Comparison of ENCODE assay signal across 8 cellular contexts in the genomic region with DNA sequence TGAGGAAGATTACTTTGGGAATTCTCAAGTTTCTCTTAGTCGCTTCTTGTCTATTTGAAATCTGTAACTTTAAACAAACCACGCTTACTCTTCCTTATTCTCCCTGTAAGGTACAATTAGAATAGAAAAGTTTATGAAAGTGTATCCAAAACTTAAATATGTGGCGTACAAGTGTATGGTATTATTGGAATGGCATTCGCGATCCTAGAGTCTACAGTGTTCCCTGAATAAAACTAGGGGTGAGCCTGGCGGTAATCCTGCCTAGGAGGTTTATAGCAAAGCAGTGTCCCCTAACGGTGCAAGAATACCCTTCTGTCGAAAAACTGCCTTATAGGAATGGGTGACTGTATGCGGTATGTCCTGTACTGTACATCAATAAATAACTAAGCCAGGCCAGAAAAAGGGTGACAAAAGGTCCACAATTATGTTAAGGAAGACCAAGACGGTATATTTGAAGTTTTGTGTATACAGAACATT. TPM values are rescaled to one million over a fixed set of nuclear protein-coding genes. Genes with fewer than 3 reads are reported as not detected.
DNase-seq lines count a peak whose midpoint lies in the region; ATAC-seq, FAIRE-seq and TF ChIP-seq lines count a peak whose summit lies in the region.

No MANE protein-coding gene starts in this region.

- H3K27me3 ChIP-seq in esophagus (ENCODE audit: control insufficient read depth in 1 of 2, insufficient read depth in 2 of 2, low read length in 2 of 2) (no peaks in the 10 kb centered on the region), rectal smooth muscle tissue (ENCODE audit: control insufficient read depth, insufficient read depth, low read length) (no peaks in the 10 kb centered on the region)

- H3K27ac ChIP-seq in esophagus (ENCODE audit: low read depth in 2 of 2, low read length in 1 of 2) (peak overlapping the region; percentile 78 to 89), rectal smooth muscle tissue (ENCODE audit: low read depth, low read length) (peak overlapping the region; percentile 72)

- no peak overlapping the region for H3K9ac ChIP-seq in rectal smooth muscle tissue (ENCODE audit: low read length)

- no peaks in the 10 kb centered on the region for H3K9me3 ChIP-seq in esophagus (ENCODE audit: control insufficient read depth in 2 of 2, insufficient read depth in 1 of 2, low read depth in 1 of 2, low read length in 1 of 2)

- DNase-seq in GM12892 (ENCODE audit: insufficient read length): no peak
- DNase-seq in RKO (ENCODE audit: low spot score): peak; percentile 82
- no peak for DNase-seq in NCI-H2196 (lab: John Stamatoyannopoulos, UW; ENCODE audit: unreplicated experiment)
- no peak for DNase-seq in germinal center (ENCODE audit: low spot score)
- no peak for DNase-seq in COR-L47 (lab: John Stamatoyannopoulos, UW)

- no peak for TF ChIP-seq POLR2A in GM12892 (IDR thresholded peaks at IDR 0.05; ENCODE audit: low read depth, low read length)

- 3 to 4% methylated on average over 10 of the region's 10 CpGs for WGBS in esophagus, 2 donors

- H3K4me3 ChIP-seq in esophagus (ENCODE audit: low read depth in 1 of 2, low read length in 2 of 2) (peak overlapping the region; percentile 67 to 98), rectal smooth muscle tissue (ENCODE audit: low read length) (peak overlapping the region; percentile 94)

- peak; percentile 27 for FAIRE-seq in GM12892 (lab: Jason Lieb, UNC)

- no peak for ATAC-seq in activated CD4-positive, CD25-positive, alpha-beta regulatory T cell treated with anti-CD3 and anti-CD28 coated beads, Interleukin-2, amount 50 U/mL, for 24 hours

- H3K4me1 ChIP-seq in esophagus (ENCODE audit: control insufficient read depth in 2 of 2, insufficient read depth in 2 of 2, low read length in 1 of 2) (peaks cover 0 to 3% of the 10 kb centered on the region in 2 donors), rectal smooth muscle tissue (ENCODE audit: control insufficient read depth, insufficient read depth, low read length) (peaks cover 6% of the 10 kb centered on the region)

- H3K36me3 ChIP-seq in esophagus (ENCODE audit: control insufficient read depth in 2 of 2, insufficient read depth in 2 of 2, low read length in 1 of 2) (no peaks in the 10 kb centered on the region), rectal smooth muscle tissue (ENCODE audit: control insufficient read depth, insufficient read depth, low read length) (no peaks in the 10 kb centered on the region)

RNA-seq across cellular contexts. Expression of gene TASOR2, which starts 1.2 kb away (rescaled TPM):
- 23.2 TPM for polyA plus RNA-seq in GM12892 (2012; ENCODE audit: missing spikeins)
- 10 to 100 TPM in 1 of 2 donors, 1 to 10 TPM in 1; 8.1 to 11.1 TPM for polyA plus RNA-seq in esophagus

RNA-seq across cellular contexts. Expression of gene ASB13, which starts 19.4 kb away (rescaled TPM):
- 0.53 TPM for polyA plus RNA-seq in GM12892 (2012; ENCODE audit: missing spikeins)
- polyA plus RNA-seq in esophagus: 10 to 100 TPM; 12.2 to 13.9 TPM
